Comparison of ENCODE assay signal across 24 cellular contexts in the genomic region with DNA sequence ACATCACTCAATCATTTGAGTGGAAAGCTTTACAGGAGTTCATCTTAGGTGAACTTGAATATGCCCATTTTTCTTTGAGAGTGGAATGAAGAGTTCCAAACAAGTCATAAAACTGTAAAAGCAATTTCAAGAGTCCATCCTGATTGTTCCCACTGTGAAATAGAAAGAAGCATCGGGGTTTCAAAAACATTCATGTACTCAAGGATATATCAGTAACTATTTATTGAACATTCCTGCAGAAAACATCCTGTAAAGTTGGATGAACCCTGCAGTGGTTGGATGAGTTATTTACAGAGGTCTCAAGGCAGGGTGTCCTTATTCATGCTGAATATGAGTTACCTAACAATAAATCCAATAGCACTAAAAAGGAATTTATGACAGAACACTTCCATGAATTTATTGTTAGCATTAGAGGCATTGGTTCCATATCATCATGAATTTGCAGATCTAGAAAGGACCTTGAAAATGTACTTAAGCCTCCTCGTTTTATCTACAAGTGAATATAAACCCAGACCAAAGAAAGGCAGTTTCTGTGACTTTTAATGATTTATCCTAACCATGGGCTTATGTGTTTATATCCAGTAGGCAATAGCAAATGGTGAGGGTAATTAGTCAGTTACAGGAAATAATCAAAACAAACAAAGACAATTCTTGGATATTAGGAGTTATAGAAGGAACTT.
"Had no signal": no experiment of that assay in that cellular context is flagged by ENCODE, and none has a peak within 500 bp of the region (broad histone marks: within the 10 kb centered on the region; RNA-seq: fewer than 3 reads in every experiment).

No MANE protein-coding gene starts in this region.

- H2AFZ ChIP-seq: parathyroid adenoma had no signal

- H3K4me3 ChIP-seq: dorsolateral prefrontal cortex, esophagus muscularis mucosa, heart right ventricle, lower lobe of right lung, mucosa of descending colon, neural progenitor cell, right atrium auricular region, stomach, thyroid gland had no signal

- H3K36me3 ChIP-seq: esophagus muscularis mucosa, heart right ventricle, lower lobe of right lung, neural progenitor cell, right atrium auricular region, stomach, thyroid gland had no signal

- H3K4me2 ChIP-seq: neural progenitor cell had no signal

- H3K4me1 ChIP-seq: neural progenitor cell, stomach, thyroid gland had no signal

- H3K27ac ChIP-seq: dorsolateral prefrontal cortex, esophagus muscularis mucosa, heart right ventricle, lower lobe of right lung, neural progenitor cell, parathyroid adenoma, right atrium auricular region, stomach, thyroid gland had no signal

- H3K79me2 ChIP-seq: parathyroid adenoma had no signal

- ATAC-seq: heart right ventricle; left ventricle myocardium superior; lower lobe of right lung; mucosa of descending colon; naive thymus-derived CD4-positive, alpha-beta T cell; sciatic nerve; stimulated activated effector memory CD8-positive, alpha-beta T cell treated with anti-CD3 and anti-CD28 coated beads, Interleukin-12 subunit alpha, Interleukin-12 subunit beta, amount 100 ng/mL, for 72 hours had no signal

- H3K9me3 ChIP-seq: esophagus muscularis mucosa, heart right ventricle, lower lobe of right lung, mucosa of descending colon, right atrium auricular region, stomach, thyroid gland had no signal

- H3K9ac ChIP-seq: neural progenitor cell, parathyroid adenoma had no signal

- DNase-seq: dorsolateral prefrontal cortex; effector CD4-positive, alpha-beta T cell; foreskin melanocyte; glutamatergic neuron; heart right ventricle; hypothalamus; immature natural killer cell; islet precursor cell; left ventricle myocardium superior; lower lobe of right lung; mucosa of descending colon; naive thymus-derived CD4-positive, alpha-beta T cell; stimulated activated CD4-positive, alpha-beta T cell treated with anti-CD3 and anti-CD28 coated beads, Interleukin-2, amount 100 ng/mL, for 24 hours; stimulated activated CD4-positive, alpha-beta T cell treated with anti-CD3 and anti-CD28 coated beads, Interleukin-4, amount 100 ng/mL, for 24 hours; stimulated activated naive CD4-positive, alpha-beta T cell treated with Interleukin-2 at 50 U/mL for 16 hours; stomach; thyroid gland; trophoblast cell had no signal

- H3K27me3 ChIP-seq: dorsolateral prefrontal cortex, esophagus muscularis mucosa, heart right ventricle, neural progenitor cell, right atrium auricular region, stomach, thyroid gland had no signal
